ENCODE assay signal across 9 cellular contexts in the genomic region with DNA sequence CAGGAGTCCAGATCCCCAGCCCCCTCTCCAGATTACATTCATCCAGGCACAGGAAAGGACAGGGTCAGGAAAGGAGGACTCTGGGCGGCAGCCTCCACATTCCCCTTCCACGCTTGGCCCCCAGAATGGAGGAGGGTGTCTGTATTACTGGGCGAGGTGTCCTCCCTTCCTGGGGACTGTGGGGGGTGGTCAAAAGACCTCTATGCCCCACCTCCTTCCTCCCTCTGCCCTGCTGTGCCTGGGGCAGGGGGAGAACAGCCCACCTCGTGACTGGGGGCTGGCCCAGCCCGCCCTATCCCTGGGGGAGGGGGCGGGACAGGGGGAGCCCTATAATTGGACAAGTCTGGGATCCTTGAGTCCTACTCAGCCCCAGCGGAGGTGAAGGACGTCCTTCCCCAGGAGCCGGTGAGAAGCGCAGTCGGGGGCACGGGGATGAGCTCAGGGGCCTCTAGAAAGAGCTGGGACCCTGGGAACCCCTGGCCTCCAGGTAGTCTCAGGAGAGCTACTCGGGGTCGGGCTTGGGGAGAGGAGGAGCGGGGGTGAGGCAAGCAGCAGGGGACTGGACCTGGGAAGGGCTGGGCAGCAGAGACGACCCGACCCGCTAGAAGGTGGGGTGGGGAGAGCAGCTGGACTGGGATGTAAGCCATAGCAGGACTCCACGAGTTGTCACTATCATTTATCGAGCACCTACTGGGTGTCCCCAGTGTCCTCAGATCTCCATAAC. TPM values are rescaled to one million over a fixed set of nuclear protein-coding genes. Genes with fewer than 3 reads are reported as not detected.
DNase-seq lines count a peak whose midpoint lies in the region; ATAC-seq and TF ChIP-seq lines count a peak whose summit lies in the region.
"Had no signal": no experiment of that assay in that cellular context is flagged by ENCODE, and none has a peak within 500 bp of the region (broad histone marks: within the 10 kb centered on the region; RNA-seq: fewer than 3 reads in every experiment).

Gene APOE (plus strand): TSS at position 360 of the 724 bp plus-strand sequence. CDS start 829 bp downstream, outside the sequence.

- H3K9me3 Mint-ChIP-seq in T-helper 1 cell treated with Interleukin-12 subunit alpha and Interleukin-12 subunit beta and Interleukin-4 antibody, amounts not matched to agents 30 μg/mL and 1 μg/mL, for 36 hours = no peaks in the 10 kb centered on the region
- H3K9me3 Mint-ChIP-seq: CD4-positive, CD25-positive, alpha-beta regulatory T cell had no signal

- peaks cover 8% of the 10 kb centered on the region for H3K36me3 Mint-ChIP-seq in T-helper 1 cell treated with Interleukin-12 subunit alpha and Interleukin-12 subunit beta and Interleukin-4 antibody, amounts not matched to agents 30 μg/mL and 1 μg/mL, for 36 hours (ENCODE audit: low read depth)
- H3K36me3 Mint-ChIP-seq: CD4-positive, CD25-positive, alpha-beta regulatory T cell had no signal

- H3K4me3 ChIP-seq in colonic mucosa (peak within 1 kb of the TSS; percentile 14), right lobe of liver (peak within 1 kb of the TSS; percentile 48 to 84 (median 83)), thymus (ENCODE audit: low read length) (no peak within 1 kb of the TSS)

- intact Hi-C loops in colonic mucosa (cut with DNase I) (no loop called here), right lobe of liver (cut with DNase I) (loop anchor here in 1 of 2 donors (5.0 kb wide), 1 partner anchor 42 kb away; the partner anchor contains the start of gene APOC2)

- no peak for TF ChIP-seq CTCF in colonic mucosa (IDR thresholded peaks at IDR 0.05)
- TF ChIP-seq CTCF in right lobe of liver (IDR thresholded peaks at IDR 0.05) = no peak

- H3K36me3 ChIP-seq in colonic mucosa (no peaks in the 10 kb centered on the region), right lobe of liver (peaks cover 0 to 35% (median 11%) of the 10 kb centered on the region in 4 donors), thymus (ENCODE audit: control insufficient read depth, insufficient read depth) (peaks cover 23% of the 10 kb centered on the region)

- H3K4me1 ChIP-seq in colonic mucosa (no peaks in the 10 kb centered on the region), right lobe of liver (peaks cover 0 to 48% (median 0%) of the 10 kb centered on the region in 4 donors), thymus (ENCODE audit: control insufficient read depth, insufficient read depth, low read length) (no peaks in the 10 kb centered on the region)

- TF ChIP-seq POLR2A in right lobe of liver (IDR thresholded peaks at IDR 0.05) = peak; percentile 65

- no peak within 1 kb of the TSS for H3K27ac ChIP-seq in colonic mucosa
- peak within 1 kb of the TSS; percentile 50 to 78 (median 75) for H3K27ac ChIP-seq in right lobe of liver
- no peak within 1 kb of the TSS for H3K27ac ChIP-seq in thymus (ENCODE audit: low read depth)

- peak; percentile 46 to 71 (median 62) for ATAC-seq in right lobe of liver
- no peak for ATAC-seq in GM21619 (IDR thresholded peaks at IDR 0.05; ENCODE audit: unreplicated experiment)

- H3K27me3 ChIP-seq in colonic mucosa (peaks cover 8% of the 10 kb centered on the region), right lobe of liver (no peaks in the 10 kb centered on the region), thymus (ENCODE audit: control insufficient read depth, insufficient read depth) (peaks cover 10% of the 10 kb centered on the region)

- peak within 1 kb of the TSS; percentile 23 to 50 for H3K9ac ChIP-seq in colonic mucosa (ENCODE audit: low read depth in 2 of 2, low read length in 2 of 2)

- peaks cover 7% of the 10 kb centered on the region for H3K4me1 Mint-ChIP-seq in T-helper 1 cell treated with Interleukin-12 subunit alpha and Interleukin-12 subunit beta and Interleukin-4 antibody, amounts not matched to agents 30 μg/mL and 1 μg/mL, for 36 hours (ENCODE audit: low read depth)

- H3K9me3 ChIP-seq in colonic mucosa (no peaks in the 10 kb centered on the region), right lobe of liver (no peaks in the 10 kb centered on the region), thymus (ENCODE audit: control insufficient read depth) (no peaks in the 10 kb centered on the region)

- H3K4me3 Mint-ChIP-seq in T-helper 1 cell treated with Interleukin-12 subunit alpha and Interleukin-12 subunit beta and Interleukin-4 antibody, amounts not matched to agents 30 μg/mL and 1 μg/mL, for 36 hours = peak within 1 kb of the TSS; percentile 27

- no peak within 1 kb of the TSS for H3K27ac Mint-ChIP-seq in T-helper 1 cell treated with Interleukin-12 subunit alpha and Interleukin-12 subunit beta and Interleukin-4 antibody, amounts not matched to agents 30 μg/mL and 1 μg/mL, for 36 hours

- H3K27me3 Mint-ChIP-seq in T-helper 1 cell treated with Interleukin-12 subunit alpha and Interleukin-12 subunit beta and Interleukin-4 antibody, amounts not matched to agents 30 μg/mL and 1 μg/mL, for 36 hours (ENCODE audit: low read depth) = peaks cover 16% of the 10 kb centered on the region

- WGBS in right lobe of liver (ENCODE audit: insufficient coverage, low coverage, low lambda C conversion rate, missing lambda C conversion rate) = 2% methylated on average over 14 of the region's 20 CpGs
- WGBS in thymus = 5% methylated on average over 20 of the region's 20 CpGs

- DNase-seq in T-helper 1 cell (no peak), colonic mucosa (no peak), right lobe of liver (peak; percentile 75 to 90 (median 88)), AML-193 (lab: John Stamatoyannopoulos, UW) (no peak), NCI-H774 (lab: John Stamatoyannopoulos, UW) (no peak)

RNA-seq across cellular contexts. Expression of gene APOE, which starts in this region (rescaled TPM):
- 10 to 100 TPM; 36.3 to 78.9 TPM for total RNA-seq in colonic mucosa
- total RNA-seq in right lobe of liver = 1,000 to 10,000 TPM; 3,480 to 8,780 (median 4,667) TPM
- 334 TPM for polyA plus RNA-seq in thymus
- polyA plus RNA-seq: CD4-positive, CD25-positive, alpha-beta regulatory T cell had no signal

Comparison
In these comparisons a context has a peak if more than half of its experiments do, and no peak if none do; other contexts are left out.
1. RNA of gene APOE (total RNA-seq): 3,480 to 8,780 TPM in right lobe of liver; 36.3 to 78.9 TPM in colonic mucosa; every median in the first group is over 10 times any median in the second.
2. DNase-seq: peak in right lobe of liver (3 of 3); none in T-helper 1 cell (0 of 5), colonic mucosa (single experiment), AML-193 (0 of 2) and NCI-H774 (single experiment).
3. H3K27ac ChIP-seq: peak in right lobe of liver (3 of 3); none in colonic mucosa (single experiment) and thymus (single experiment).